In the genomic region with DNA sequence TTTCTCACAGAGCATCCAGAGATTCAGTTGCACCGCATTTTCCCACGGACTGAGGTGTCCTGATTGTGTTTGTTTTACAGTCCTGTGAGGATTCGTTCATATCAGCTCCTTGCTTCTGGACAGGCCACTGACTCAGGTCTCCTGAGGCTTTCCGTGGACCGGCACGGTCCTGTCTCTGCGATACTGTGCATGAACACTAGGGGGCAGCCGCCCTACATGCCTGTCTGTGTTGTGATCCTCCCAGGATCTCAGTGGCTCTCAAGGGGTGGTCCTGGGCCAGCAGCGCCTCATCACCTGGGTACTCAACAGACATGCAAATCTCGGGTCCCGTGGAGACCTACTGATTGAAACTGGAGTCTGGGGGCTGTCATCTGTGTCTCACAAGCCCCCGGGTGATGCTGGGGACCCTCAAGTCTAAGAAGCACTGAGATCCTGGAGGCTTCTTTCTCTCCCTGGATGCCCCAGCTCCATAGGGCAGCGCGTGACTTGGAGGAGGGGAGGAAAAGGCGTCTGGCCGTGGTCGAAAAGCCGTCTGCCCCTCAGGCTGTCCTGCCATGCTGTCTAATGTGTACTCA, we compare ENCODE assay signal across 8 cellular contexts. TPM values are rescaled to one million over a fixed set of nuclear protein-coding genes. Genes with fewer than 3 reads are reported as not detected.
DNase-seq lines count a peak whose midpoint lies in the region; ATAC-seq and TF ChIP-seq lines count a peak whose summit lies in the region.

No MANE protein-coding gene starts in this region.

- DNase-seq in AG09309 (ENCODE audit: low read depth) (no peak), epithelial cell of esophagus (ENCODE audit: low read depth) (peak; percentile 83), myocyte (ENCODE audit: low read depth) (peak; percentile 85)
- peak; percentile 96 for DNase-seq in activated CD8-positive, alpha-beta memory T cell treated with anti-CD3 and anti-CD28 coated beads, Interleukin-2, amount 50 U/mL, for 48 hours
- DNase-seq in stimulated activated CD8-positive, alpha-beta memory T cell treated with anti-CD3 and anti-CD28 coated beads, Interleukin-4, amount 100 ng/mL, for 4 hours (ENCODE audit: low read depth in 2 of 2, low spot score in 1 of 2): peak; percentile 72 to 81

- H3K4me2 ChIP-seq in OCI-LY1 (ENCODE audit: low read length): no peak overlapping the region

- no peak overlapping the region for H3K27ac ChIP-seq in OCI-LY1 (ENCODE audit: low read depth, low read length, poor library complexity, severe bottlenecking)

- no peaks in the 10 kb centered on the region for H3K27me3 ChIP-seq in OCI-LY1 (ENCODE audit: insufficient read depth, low read length)

- no peaks in the 10 kb centered on the region for H3K79me2 ChIP-seq in OCI-LY1 (ENCODE audit: insufficient read depth, low read length)

- no peak overlapping the region for H3K9ac ChIP-seq in OCI-LY1 (ENCODE audit: low read length)

- no peaks in the 10 kb centered on the region for H3K36me3 ChIP-seq in OCI-LY1 (ENCODE audit: insufficient read depth, low read length)

- H2AFZ ChIP-seq in OCI-LY1 (ENCODE audit: low read length): no peak overlapping the region

- H3K9me2 ChIP-seq in OCI-LY1 (ENCODE audit: low read depth, low read length): no peaks in the 10 kb centered on the region

- no peaks in the 10 kb centered on the region for H4K20me1 ChIP-seq in OCI-LY1 (ENCODE audit: insufficient read depth, low read length)

- H3K4me1 ChIP-seq in OCI-LY1 (ENCODE audit: insufficient read depth, low read length, severe bottlenecking): no peaks in the 10 kb centered on the region

- H3K9me3 ChIP-seq in OCI-LY1 (ENCODE audit: low read length): no peaks in the 10 kb centered on the region

- ATAC-seq in GM18861 (IDR thresholded peaks at IDR 0.05; ENCODE audit: unreplicated experiment) (peak; percentile 36), HG03432 (IDR thresholded peaks at IDR 0.05; ENCODE audit: unreplicated experiment) (peak; percentile 54)

- TF ChIP-seq CTCF in AG09309 (IDR thresholded peaks at IDR 0.05; ENCODE audit: control insufficient read depth, insufficient read depth, low read depth, low read length, missing control alignments): peak; percentile 98
- peak; percentile 95 for TF ChIP-seq CTCF in OCI-LY1 (IDR thresholded peaks at IDR 0.05; ENCODE audit: low read length)
- TF ChIP-seq CTCF in epithelial cell of esophagus (IDR thresholded peaks at IDR 0.05; ENCODE audit: insufficient read depth, low read depth, low read length, missing control alignments): peak; percentile 100

- no peak overlapping the region for H3K4me3 ChIP-seq in AG09309 (ENCODE audit: control insufficient read depth, low read depth, low read length)
- no peak overlapping the region for H3K4me3 ChIP-seq in OCI-LY1 (ENCODE audit: low read depth, low read length, poor library complexity, severe bottlenecking)
- no peak overlapping the region for H3K4me3 ChIP-seq in epithelial cell of esophagus (ENCODE audit: low read length)

- H3F3A ChIP-seq in OCI-LY1 (ENCODE audit: insufficient read depth, low read length): no peaks in the 10 kb centered on the region

RNA-seq across cellular contexts. Expression of a gene that starts 28.9 kb away (rescaled TPM):
- not detected in 2 replicates for total RNA-seq in myocyte
- polyA plus RNA-seq in myocyte (2012): not detected
